In the genomic region with DNA sequence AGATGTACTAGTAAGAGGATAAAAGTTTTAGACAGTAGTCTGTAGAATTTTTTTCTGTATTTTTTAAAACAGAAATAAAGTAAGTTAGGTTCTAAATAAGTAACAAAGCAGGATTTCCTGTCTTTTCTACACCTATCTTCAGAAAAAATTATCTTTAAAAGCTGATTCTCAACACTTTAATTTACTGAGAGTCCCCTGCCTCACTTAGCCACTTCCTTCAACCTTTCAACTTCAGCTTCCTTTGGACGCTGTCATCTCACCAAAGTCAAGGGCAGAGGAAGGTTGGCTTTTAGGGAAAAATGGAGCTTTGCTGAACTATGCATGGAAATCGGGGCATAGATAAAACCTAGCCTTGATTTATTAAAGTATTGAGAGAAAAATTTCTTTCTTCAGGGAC, we compare ENCODE assay signal across 12 cellular contexts. TPM values are rescaled to one million over a fixed set of nuclear protein-coding genes. Genes with fewer than 3 reads are reported as not detected.
DNase-seq lines count a peak whose midpoint lies in the region; ATAC-seq, FAIRE-seq and TF ChIP-seq lines count a peak whose summit lies in the region.
"Had no signal": no experiment of that assay in that cellular context is flagged by ENCODE, and none has a peak within 500 bp of the region (broad histone marks: within the 10 kb centered on the region; RNA-seq: fewer than 3 reads in every experiment).

No MANE protein-coding gene starts in this region.

- H2AFZ ChIP-seq in SU-DHL-6 (ENCODE audit: low read depth, low read length, severe bottlenecking) = no peak overlapping the region
- H2AFZ ChIP-seq in endothelial cell of umbilical vein (ENCODE audit: low read depth, low read length) = no peak overlapping the region

- H3K27me3 ChIP-seq in SU-DHL-6 (ENCODE audit: low read length) = no peaks in the 10 kb centered on the region
- no peaks in the 10 kb centered on the region for H3K27me3 ChIP-seq in endothelial cell of umbilical vein (ENCODE audit: control insufficient read depth in 2 of 2, insufficient read depth in 2 of 2, low read length in 2 of 2)
- no peaks in the 10 kb centered on the region for H3K27me3 ChIP-seq in skeletal muscle satellite cell (ENCODE audit: control insufficient read depth, insufficient read depth, low read length)

- CTCF ChIA-PET in endothelial cell of umbilical vein (lab: Charles Lee) = interaction anchor here (1.0 to 4.3 kb wide), 15 partner anchors 9 to 127 kb away, joined by 3 to 15 read pairs (median 5); a partner anchor contains a TSS

- dilution Hi-C loops in endothelial cell of umbilical vein (cut with MboI; ENCODE audit: extremely low pct_ligation_motif_present, low sequenced_read_pairs) = no loop called here

- POLR2A ChIA-PET in endothelial cell of umbilical vein (lab: Charles Lee) = interaction anchor here (0.7 kb wide), 1 partner anchor 249 kb away, joined by 3 read pairs; no protein-coding TSS in a partner anchor

- no peaks in the 10 kb centered on the region for H4K20me1 ChIP-seq in SU-DHL-6 (ENCODE audit: low read depth, low read length)
- no peaks in the 10 kb centered on the region for H4K20me1 ChIP-seq in endothelial cell of umbilical vein (replicated peaks; ENCODE audit: control insufficient read depth, extremely low read depth, insufficient read depth, low read length)

- H3K27me3 Mint-ChIP-seq in T-helper 1 cell treated with Interleukin-12 subunit alpha and Interleukin-12 subunit beta and Interleukin-4 antibody, amounts not matched to agents 30 μg/mL and 1 μg/mL, for 36 hours (ENCODE audit: low read depth) = no peaks in the 10 kb centered on the region

- H3K79me2 ChIP-seq in SU-DHL-6 (ENCODE audit: insufficient read depth, low read length) (peaks cover 9% of the 10 kb centered on the region; the same call in 1 of the 2 replicates), endothelial cell of umbilical vein (ENCODE audit: control insufficient read depth, insufficient read depth, low read length) (peaks cover 62% of the 10 kb centered on the region)

- no peak overlapping the region for H3K4me3 Mint-ChIP-seq in T-helper 1 cell treated with Interleukin-12 subunit alpha and Interleukin-12 subunit beta and Interleukin-4 antibody, amounts not matched to agents 30 μg/mL and 1 μg/mL, for 36 hours

- peaks cover 8% of the 10 kb centered on the region; the same call in 1 of the 2 replicates for H3F3A ChIP-seq in SU-DHL-6 (ENCODE audit: insufficient read depth)

- no peak for TF ChIP-seq POLR2A in endothelial cell of umbilical vein (IDR thresholded peaks at IDR 0.05; ENCODE audit: low read depth, low read length)

- H3K9ac ChIP-seq in SU-DHL-6 (ENCODE audit: low read length) (no peak overlapping the region), endothelial cell of umbilical vein (replicated peaks; ENCODE audit: extremely low read depth, insufficient read depth, low read length) (peak overlapping the region; percentile 32), skeletal muscle satellite cell (ENCODE audit: low read depth, low read length) (peak overlapping the region; percentile 67)

- peaks cover 45% of the 10 kb centered on the region for H3K4me1 ChIP-seq in endothelial cell of umbilical vein (ENCODE audit: control insufficient read depth, extremely low read depth, insufficient read depth, low read length)
- H3K4me1 ChIP-seq in skeletal muscle satellite cell (ENCODE audit: control insufficient read depth, insufficient read depth, low read length) = peaks cover 21% of the 10 kb centered on the region

- peak overlapping the region; percentile 0 for H3K4me2 ChIP-seq in SU-DHL-6 (ENCODE audit: low read depth, low read length, poor library complexity, severe bottlenecking)
- peak overlapping the region; percentile 69 for H3K4me2 ChIP-seq in endothelial cell of umbilical vein (ENCODE audit: insufficient read depth, low read length)
- peak overlapping the region; percentile 17 for H3K4me2 ChIP-seq in skeletal muscle satellite cell (ENCODE audit: low read length)

- ATAC-seq in GM19397 (IDR thresholded peaks at IDR 0.05; ENCODE audit: unreplicated experiment) = no peak

- peaks cover 24% of the 10 kb centered on the region for H3K4me1 Mint-ChIP-seq in T-helper 1 cell treated with Interleukin-12 subunit alpha and Interleukin-12 subunit beta and Interleukin-4 antibody, amounts not matched to agents 30 μg/mL and 1 μg/mL, for 36 hours (ENCODE audit: low read depth)

- peak overlapping the region; percentile 87 for H3K27ac Mint-ChIP-seq in T-helper 1 cell treated with Interleukin-12 subunit alpha and Interleukin-12 subunit beta and Interleukin-4 antibody, amounts not matched to agents 30 μg/mL and 1 μg/mL, for 36 hours

- intact Hi-C loops in endothelial cell of umbilical vein (cut with micrococcal nuclease) = no loop called here

- peak overlapping the region; percentile 20; the same call in 1 of the 2 replicates for H3K27ac ChIP-seq in SU-DHL-6 (ENCODE audit: low read depth, low read length)
- H3K27ac ChIP-seq in endothelial cell of umbilical vein (ENCODE audit: insufficient read depth, low read depth, low read length) = peak overlapping the region; percentile 72
- H3K27ac ChIP-seq: 22Rv1 had no signal

- no peaks in the 10 kb centered on the region for H3K9me3 ChIP-seq in SU-DHL-6 (ENCODE audit: insufficient read depth, low read length)
- H3K9me3 ChIP-seq in endothelial cell of umbilical vein (replicated peaks; ENCODE audit: control insufficient read depth, insufficient read depth, low read length) = no peaks in the 10 kb centered on the region
- H3K9me3 ChIP-seq in skeletal muscle satellite cell (replicated peaks; ENCODE audit: low read length) = no peaks in the 10 kb centered on the region

- DNase-seq in T-helper 1 cell (no peak), endothelial cell of umbilical vein (ENCODE audit: low read depth, low spot score) (peak; percentile 30), DMS153 treated with DMSO at 0.1 percent for 48 hours (lab: John Stamatoyannopoulos, UW; ENCODE audit: unreplicated experiment) (no peak), D341Med (ENCODE audit: low spot score) (no peak)
- DNase-seq: cerebellar nuclear complex, GF-D8, NCI-H1436 treated with DMSO at 0.1 percent for 48 hours had no signal

- no peaks in the 10 kb centered on the region for H3K9me2 ChIP-seq in SU-DHL-6 (replicated peaks; ENCODE audit: insufficient read depth, low read length)

- no peak for FAIRE-seq in endothelial cell of umbilical vein (lab: Jason Lieb, UNC)

- TSS peak; percentile 60 for BruUV-seq in endothelial cell of umbilical vein (replicated peaks; lab: Mats Ljungman, UMichigan)

- H3K36me3 Mint-ChIP-seq in T-helper 1 cell treated with Interleukin-12 subunit alpha and Interleukin-12 subunit beta and Interleukin-4 antibody, amounts not matched to agents 30 μg/mL and 1 μg/mL, for 36 hours (ENCODE audit: low read depth) = peaks cover 10% of the 10 kb centered on the region

- TF ChIP-seq CTCF in SU-DHL-6 (IDR thresholded peaks at IDR 0.05; ENCODE audit: insufficient read depth, low read length, poor library complexity, severe bottlenecking) = no peak
- no peak for TF ChIP-seq CTCF in endothelial cell of umbilical vein (IDR thresholded peaks at IDR 0.05; ENCODE audit: extremely low read depth in 1 of 2, insufficient read depth in 1 of 2, low read depth in 1 of 2, low read length in 2 of 2)

- H3K4me3 ChIP-seq in SU-DHL-6 (ENCODE audit: insufficient read depth, low read length, poor library complexity, severe bottlenecking) (no peak overlapping the region), endothelial cell of umbilical vein (replicated peaks in 1 of 3; ENCODE audit: insufficient read depth in 1 of 3, low read depth in 1 of 3, low read length in 3 of 3) (no peak overlapping the region), skeletal muscle satellite cell (ENCODE audit: low read length) (peak overlapping the region; percentile 28)

- no peaks in the 10 kb centered on the region for H3K36me3 ChIP-seq in SU-DHL-6 (ENCODE audit: low read length)
- no peaks in the 10 kb centered on the region for H3K36me3 ChIP-seq in endothelial cell of umbilical vein (ENCODE audit: control insufficient read depth in 2 of 2, extremely low read depth in 1 of 2, insufficient read depth in 2 of 2, low read length in 2 of 2)
- H3K36me3 ChIP-seq in skeletal muscle satellite cell (ENCODE audit: insufficient read depth, low read length) = peaks cover 16% of the 10 kb centered on the region

- H3K9me3 Mint-ChIP-seq in T-helper 1 cell treated with Interleukin-12 subunit alpha and Interleukin-12 subunit beta and Interleukin-4 antibody, amounts not matched to agents 30 μg/mL and 1 μg/mL, for 36 hours = no peaks in the 10 kb centered on the region

- H3K9me1 ChIP-seq in endothelial cell of umbilical vein (replicated peaks; ENCODE audit: control insufficient read depth, extremely low read depth, insufficient read depth, low read length) = no peaks in the 10 kb centered on the region

TF ChIP-seq in endothelial cell of umbilical vein, 7 proteins besides CTCF, POLR2A, EP300 and RAD21:
- TF ChIP-seq, protein P1, sequence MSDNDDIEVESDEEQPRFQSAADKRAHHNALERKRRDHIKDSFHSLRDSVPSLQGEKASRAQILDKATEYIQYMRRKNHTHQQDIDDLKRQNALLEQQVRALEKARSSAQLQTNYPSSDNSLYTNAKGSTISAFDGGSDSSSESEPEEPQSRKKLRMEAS (IDR thresholded peaks at IDR 0.05; ENCODE audit: insufficient read depth, insufficient read length) = no peak
- TF ChIP-seq MYC (IDR thresholded peaks at IDR 0.05; ENCODE audit: low read depth, low read length) = no peak
- TF ChIP-seq JUN (IDR thresholded peaks at IDR 0.05; ENCODE audit: borderline replicate concordance, insufficient read depth, insufficient read length, low read depth) = no peak
- TF ChIP-seq POLR2AphosphoS5 (IDR thresholded peaks at IDR 0.05; ENCODE audit: insufficient read depth, low read depth, low read length) = no peak
- TF ChIP-seq EZH2 (IDR thresholded peaks at IDR 0.05; ENCODE audit: borderline replicate concordance, low read depth, low read length, severe bottlenecking) = no peak
- no peak for TF ChIP-seq GATA2 (IDR thresholded peaks at IDR 0.05; ENCODE audit: insufficient read depth, insufficient read length, low read depth, low read length)
- no peak for TF ChIP-seq FOS (IDR thresholded peaks at IDR 0.05; ENCODE audit: borderline replicate concordance, insufficient read depth, low read length)

RNA-seq across cellular contexts. Expression of a gene that starts 44.9 kb away (rescaled TPM):
- 60.4 and 66.4 TPM in 2 replicates for total RNA-seq in endothelial cell of umbilical vein
- 108 and 118 TPM in 2 replicates for polyA plus RNA-seq in endothelial cell of umbilical vein
- polyA plus RNA-seq in endothelial cell of umbilical vein (2011; cell fraction: cytosol; rRNA removed) = 56.7 and 64.6 TPM in 2 replicates
- 123 and 124 TPM in 2 replicates for polyA plus RNA-seq in endothelial cell of umbilical vein (2011; cell fraction: nucleus; rRNA removed)
- polyA plus RNA-seq in endothelial cell of umbilical vein (2012) = 44.3 and 44.7 TPM in 2 replicates
- polyA minus RNA-seq in endothelial cell of umbilical vein = 142 and 152 TPM in 2 replicates
- 22.2 TPM for polyA minus RNA-seq in endothelial cell of umbilical vein (2011; cell fraction: cytosol; rRNA and poly(A)+ RNA removed)
- 60.6 and 113 TPM in 2 replicates for polyA minus RNA-seq in endothelial cell of umbilical vein (2011; cell fraction: nucleus; rRNA and poly(A)+ RNA removed)
- total RNA-seq in skeletal muscle satellite cell (2012; rRNA removed) = 21.3 and 27.3 TPM in 2 replicates

Comparison
In these comparisons a context has a peak if more than half of its experiments do, and no peak if none do; other contexts are left out.
1. H3K4me2 ChIP-seq: peak in every context shown above with its lines; median percentile 69 in endothelial cell of umbilical vein; 17 in skeletal muscle satellite cell; 0 in SU-DHL-6.